Comparison of ENCODE assay signal across 32 cellular contexts in genomic region chr17:4810696-4811289, GRCh38. TPM values are rescaled to one million over a fixed set of nuclear protein-coding genes. Genes with fewer than 3 reads are reported as not detected.
DNase-seq lines count a peak whose midpoint lies in the region; ATAC-seq, FAIRE-seq and TF ChIP-seq lines count a peak whose summit lies in the region.
"Had no signal": no experiment of that assay in that cellular context is flagged by ENCODE, and none has a peak within 500 bp of the region (broad histone marks: within the 10 kb centered on the region; RNA-seq: fewer than 3 reads in every experiment).

No MANE protein-coding gene starts in this region.

- H3K27me3 Mint-ChIP-seq in CD4-positive, CD25-positive, alpha-beta regulatory T cell, result no peaks in the 10 kb centered on the region
- H3K27me3 Mint-ChIP-seq: activated CD4-positive, alpha-beta T cell treated with anti-CD3 and anti-CD28 coated beads for 36 hours; activated naive CD4-positive, alpha-beta T cell treated with anti-CD3 and anti-CD28 coated beads, Interleukin-2, amount 50 U/mL, for 24 hours had no signal

- CTCF ChIA-PET in HepG2 (lab: Yijun Ruan, JAX; ENCODE audit: low intra/inter-chr PET ratio, low total read pairs), result no interaction called here

- TF ChIP-seq RAD21 in HepG2 (CRISPR knock-in tag; IDR thresholded peaks at IDR 0.05), result no peak

- H3K36me3 ChIP-seq in BE2C (no peaks in the 10 kb centered on the region), HepG2 (replicated peaks in 1 of 2; ENCODE audit: control insufficient read depth in 1 of 2, insufficient read depth in 2 of 2, low read length in 2 of 2) (peaks cover 8% of the 10 kb centered on the region in 2 experiments; a peak in 4 of 5 replicates)
- H3K36me3 ChIP-seq in CD4-positive, CD25-positive, alpha-beta regulatory T cell (ENCODE audit: control insufficient read depth, insufficient read depth, low read length), result peaks cover 7% of the 10 kb centered on the region

- 75% methylated on average over 10 of the region's 13 CpGs for WGBS in HepG2 (ENCODE audit: low lambda C conversion rate)

- no TSS peak for BruUV-seq in HepG2 (replicated peaks; lab: Mats Ljungman, UMichigan)

- DNase-seq in BE2C (peak; percentile 34), SHP77 treated with DMSO at 0.1 percent for 48 hours (lab: John Stamatoyannopoulos, UW) (peak; percentile 12), HepG2 (ENCODE audit: low spot score) (no peak), C1 segment of cervical spinal cord (lab: John Stamatoyannopoulos, UW) (no peak)
- DNase-seq in CD4-positive, CD25-positive, alpha-beta regulatory T cell, result no peak
- DNase-seq: activated CD4-positive, alpha-beta T cell treated with anti-CD3 and anti-CD28 coated beads for 36 hours; activated CD8-positive, alpha-beta memory T cell treated with anti-CD3 and anti-CD28 coated beads for 24 hours; activated T-cell treated with anti-CD3 and anti-CD28 coated beads for 4 hours; amygdala; GOT3; NCI-H1092; NCI-H1694 treated with DMSO at 0.1 percent for 48 hours; NCI-H2171; NCI-H82; occipital lobe; sigmoid colon; stimulated activated CD4-positive, alpha-beta T cell treated with anti-CD3 and anti-CD28 coated beads, Interleukin-4, amount 100 ng/mL, for 1 hour; stomach had no signal

- TF ChIP-seq CTCF in BE2C (IDR thresholded peaks at IDR 0.05; ENCODE audit: low read depth, low read length) (no peak), HepG2 (CRISPR knock-in tag; IDR thresholded peaks at IDR 0.05) (no peak)

- H3K79me2 ChIP-seq in HepG2 (ENCODE audit: insufficient read depth, low read length), result peaks cover 3% of the 10 kb centered on the region

- FAIRE-seq in HepG2 (lab: Jason Lieb, UNC), result no peak
- FAIRE-seq: islet of Langerhans had no signal

- H3K9ac ChIP-seq in HepG2 (ENCODE audit: insufficient read depth, low read depth, low read length), result no peak overlapping the region

- H3K4me3 ChIP-seq in BE2C (ENCODE audit: low read depth, low read length) (no peak overlapping the region), HepG2 (replicated peaks in 1 of 3; ENCODE audit: insufficient read depth in 1 of 3, low read depth in 2 of 3, low read length in 3 of 3) (no peak overlapping the region)
- H3K4me3 ChIP-seq in CD4-positive, CD25-positive, alpha-beta regulatory T cell (ENCODE audit: low read depth, low read length), result no peak overlapping the region
- H3K4me3 ChIP-seq: psoas muscle, sigmoid colon, stomach, vagina had no signal

- H3K9me3 ChIP-seq in BE2C, result no peaks in the 10 kb centered on the region
- H3K9me3 ChIP-seq in CD4-positive, CD25-positive, alpha-beta regulatory T cell (ENCODE audit: control insufficient read depth in 2 of 2, low read length in 2 of 2), result no peaks in the 10 kb centered on the region
- H3K9me3 ChIP-seq in HepG2 (ENCODE audit: low read length), result no peaks in the 10 kb centered on the region
- H3K9me3 ChIP-seq: psoas muscle, sigmoid colon, stomach, vagina had no signal

- no peak overlapping the region for H3K27ac Mint-ChIP-seq in CD4-positive, CD25-positive, alpha-beta regulatory T cell
- H3K27ac Mint-ChIP-seq: activated CD4-positive, alpha-beta T cell treated with anti-CD3 and anti-CD28 coated beads for 36 hours; mesothelial cell of epicardium had no signal

- in situ Hi-C loops in HepG2 (cut with HindIII; ENCODE audit: extremely low pct_ligation_motif_present, low pct_unique_long_range_greater_than_20kb), result no loop called here

- peaks cover 6 to 22% (median 15%) of the 10 kb centered on the region in 4 donors for H3K4me1 Mint-ChIP-seq in CD4-positive, CD25-positive, alpha-beta regulatory T cell

- no peaks in the 10 kb centered on the region for H3K4me1 ChIP-seq in BE2C
- H3K4me1 ChIP-seq in CD4-positive, CD25-positive, alpha-beta regulatory T cell (ENCODE audit: control insufficient read depth, insufficient read depth, low read length, poor library complexity, severe bottlenecking), result peaks cover 14% of the 10 kb centered on the region
- peaks cover 29% of the 10 kb centered on the region for H3K4me1 ChIP-seq in HepG2 (ENCODE audit: insufficient read depth, low read length)

- TF ChIP-seq POLR2A in HepG2 (IDR thresholded peaks at IDR 0.05; ENCODE audit: insufficient read depth in 1 of 2, low read depth in 2 of 2, low read length in 2 of 2), result no peak

- H3K27me3 ChIP-seq in BE2C, result no peaks in the 10 kb centered on the region
- H3K27me3 ChIP-seq in CD4-positive, CD25-positive, alpha-beta regulatory T cell (ENCODE audit: control insufficient read depth, insufficient read depth, low read length), result no peaks in the 10 kb centered on the region
- no peaks in the 10 kb centered on the region for H3K27me3 ChIP-seq in HepG2 (ENCODE audit: control insufficient read depth in 1 of 2, insufficient read depth in 2 of 2, low read length in 2 of 2)
- H3K27me3 ChIP-seq: sigmoid colon, stomach, vagina had no signal

- POLR2A ChIA-PET in HepG2 (lab: Yijun Ruan, JAX), result no interaction called here

- no peak overlapping the region for H3K27ac ChIP-seq in CD4-positive, CD25-positive, alpha-beta regulatory T cell (ENCODE audit: insufficient read depth, low read length, poor library complexity, severe bottlenecking)
- no peak overlapping the region for H3K27ac ChIP-seq in HepG2 (ENCODE audit: extremely low read length, insufficient read depth, low read length)
- H3K27ac ChIP-seq: C4-2B, psoas muscle, sigmoid colon, stomach, vagina had no signal

- H2AFZ ChIP-seq in HepG2 (ENCODE audit: low read length), result no peak overlapping the region

- no peaks in the 10 kb centered on the region for H3K9me3 Mint-ChIP-seq in CD4-positive, CD25-positive, alpha-beta regulatory T cell
- H3K9me3 Mint-ChIP-seq: activated naive CD4-positive, alpha-beta T cell treated with anti-CD3 and anti-CD28 coated beads, Interleukin-2, amount 50 U/mL, for 24 hours; mesothelial cell of epicardium had no signal

- intact Hi-C loops in HepG2 (cut with micrococcal nuclease; ENCODE audit: unreplicated experiment), result no loop called here

- peaks cover 17% of the 10 kb centered on the region for H3K36me3 Mint-ChIP-seq in CD4-positive, CD25-positive, alpha-beta regulatory T cell

- TF ChIP-seq EP300 in HepG2 (IDR thresholded peaks at IDR 0.05; ENCODE audit: low read depth in 2 of 2, low read length in 2 of 2) (peak in 1 of 2 experiments; percentile 13; a peak in 1 of 4 replicates), HepG2 (CRISPR knock-in tag; IDR thresholded peaks at IDR 0.05; ENCODE audit: borderline replicate concordance) (no peak)

- peak overlapping the region; percentile 4 to 70 (median 39) for H3K4me3 Mint-ChIP-seq in CD4-positive, CD25-positive, alpha-beta regulatory T cell
- H3K4me3 Mint-ChIP-seq: activated CD4-positive, alpha-beta T cell treated with anti-CD3 and anti-CD28 coated beads for 36 hours; activated naive CD4-positive, alpha-beta T cell treated with anti-CD3 and anti-CD28 coated beads, Interleukin-2, amount 50 U/mL, for 24 hours; mesothelial cell of epicardium had no signal

- no peak overlapping the region for H3K4me2 ChIP-seq in HepG2 (ENCODE audit: low read depth, low read length)

- no peak for ATAC-seq in CD4-positive, CD25-positive, alpha-beta regulatory T cell (ENCODE audit: low read depth in 2 of 2)
- ATAC-seq in HepG2 (no peak), GM21717 (IDR thresholded peaks at IDR 0.05; ENCODE audit: unreplicated experiment) (no peak), GM18498 (IDR thresholded peaks at IDR 0.05; ENCODE audit: unreplicated experiment) (no peak)
- ATAC-seq: activated CD4-positive, alpha-beta T cell treated with anti-CD3 and anti-CD28 coated beads for 36 hours; psoas muscle had no signal

- no peaks in the 10 kb centered on the region for H4K20me1 ChIP-seq in HepG2 (ENCODE audit: insufficient read depth, low read length)

RNA-seq across cellular contexts. Expression of gene PLD2, which starts 3.8 kb away (rescaled TPM):
- polyA plus RNA-seq in BE2C (2012; ENCODE audit: insufficient read depth, insufficient read length, low read depth), result 4.6 TPM
- total RNA-seq in CD4-positive, CD25-positive, alpha-beta regulatory T cell, result 36.4 TPM
- 1 to 10 TPM; 1.6 to 4.7 (median 1.9) TPM for polyA plus RNA-seq in CD4-positive, CD25-positive, alpha-beta regulatory T cell
- total RNA-seq in HepG2 (2016; rRNA removed; fragmentation: Illumina TruSeq; extraction: Trizol), result 7.8 and 13.4 TPM in 2 replicates
- 1.5 and 3.3 TPM in 2 replicates for total RNA-seq in HepG2 (2016; cell fraction: cytosol; rRNA removed; fragmentation: Illumina TruSeq; extraction: Trizol; ENCODE audit: low read depth)
- total RNA-seq in HepG2 (2016; cell fraction: insoluble cytoplasmic fraction; rRNA removed; fragmentation: Illumina TruSeq; extraction: Trizol), result 6.9 and 12.9 TPM in 2 replicates
- 4.0 and 5.4 TPM in 2 replicates for total RNA-seq in HepG2 (2016; cell fraction: membrane; rRNA removed; fragmentation: Illumina TruSeq; extraction: Trizol)
- 12.4 and 12.8 TPM in 2 replicates for total RNA-seq in HepG2 (2016; cell fraction: nucleus; rRNA removed; fragmentation: Illumina TruSeq; extraction: Trizol)
- polyA plus RNA-seq in HepG2 (2011; rRNA removed), result 29.7 and 45.8 TPM in 2 replicates
- 16.4 and 17.6 TPM in 2 replicates for polyA plus RNA-seq in HepG2 (2011; cell fraction: cytosol; rRNA removed)
- polyA plus RNA-seq in HepG2 (2011; cell fraction: nucleus; rRNA removed), result 157 and 165 TPM in 2 replicates
- 22.6 and 24.2 TPM in 2 replicates for polyA plus RNA-seq in HepG2 (2012)
- polyA plus RNA-seq in HepG2 (2016; cell fraction: cytosol; fragmentation: Illumina TruSeq; extraction: Trizol; ENCODE audit: low read depth), result 1.2 and 1.5 TPM in 2 replicates
- 7.8 and 12.9 TPM in 2 replicates for polyA plus RNA-seq in HepG2 (2016; cell fraction: insoluble cytoplasmic fraction; fragmentation: Illumina TruSeq; extraction: Trizol; ENCODE audit: low read depth)
- 2.9 and 4.3 TPM in 2 replicates for polyA plus RNA-seq in HepG2 (2016; cell fraction: membrane; fragmentation: Illumina TruSeq; extraction: Trizol; ENCODE audit: low read depth)
- 38.3 and 45.9 TPM in 2 replicates for polyA plus RNA-seq in HepG2 (2016; cell fraction: nucleus; fragmentation: Illumina TruSeq; extraction: Trizol; ENCODE audit: insufficient read depth, low read depth)
- polyA minus RNA-seq in HepG2 (2011; rRNA and poly(A)+ RNA removed; ENCODE audit: low replicate concordance), result 20.6 and 62.4 TPM in 2 replicates
- polyA minus RNA-seq in HepG2 (2011; cell fraction: cytosol; rRNA and poly(A)+ RNA removed), result 14.3 and 14.5 TPM in 2 replicates
- 23.3 and 33.3 TPM in 2 replicates for polyA minus RNA-seq in HepG2 (2011; cell fraction: nucleus; rRNA and poly(A)+ RNA removed)

RNA-seq across cellular contexts. Expression of gene PSMB6, which starts 14.8 kb away (rescaled TPM):
- 203 TPM for polyA plus RNA-seq in BE2C (2012; ENCODE audit: insufficient read depth, insufficient read length, low read depth)
- 64.7 TPM for total RNA-seq in CD4-positive, CD25-positive, alpha-beta regulatory T cell
- 100 to 1,000 TPM; 281 to 354 (median 319) TPM for polyA plus RNA-seq in CD4-positive, CD25-positive, alpha-beta regulatory T cell
- 264 and 335 TPM in 2 replicates for total RNA-seq in HepG2 (2016; rRNA removed; fragmentation: Illumina TruSeq; extraction: Trizol)
- total RNA-seq in HepG2 (2016; cell fraction: cytosol; rRNA removed; fragmentation: Illumina TruSeq; extraction: Trizol; ENCODE audit: low read depth), result 57.3 and 59.4 TPM in 2 replicates
- 269 and 361 TPM in 2 replicates for total RNA-seq in HepG2 (2016; cell fraction: insoluble cytoplasmic fraction; rRNA removed; fragmentation: Illumina TruSeq; extraction: Trizol)
- 65.0 and 66.7 TPM in 2 replicates for total RNA-seq in HepG2 (2016; cell fraction: membrane; rRNA removed; fragmentation: Illumina TruSeq; extraction: Trizol)
- total RNA-seq in HepG2 (2016; cell fraction: nucleus; rRNA removed; fragmentation: Illumina TruSeq; extraction: Trizol), result 82.3 and 83.2 TPM in 2 replicates
- 277 and 298 TPM in 2 replicates for polyA plus RNA-seq in HepG2 (2011; rRNA removed)
- polyA plus RNA-seq in HepG2 (2011; cell fraction: cytosol; rRNA removed), result 294 and 383 TPM in 2 replicates
- 65.4 and 72.8 TPM in 2 replicates for polyA plus RNA-seq in HepG2 (2011; cell fraction: nucleus; rRNA removed)
- polyA plus RNA-seq in HepG2 (2012), result 114 and 127 TPM in 2 replicates
- polyA plus RNA-seq in HepG2 (2016; cell fraction: cytosol; fragmentation: Illumina TruSeq; extraction: Trizol; ENCODE audit: low read depth), result 63.2 and 64.9 TPM in 2 replicates
- polyA plus RNA-seq in HepG2 (2016; cell fraction: insoluble cytoplasmic fraction; fragmentation: Illumina TruSeq; extraction: Trizol; ENCODE audit: low read depth), result 325 and 358 TPM in 2 replicates
- polyA plus RNA-seq in HepG2 (2016; cell fraction: membrane; fragmentation: Illumina TruSeq; extraction: Trizol; ENCODE audit: low read depth), result 57.2 and 57.4 TPM in 2 replicates
- polyA plus RNA-seq in HepG2 (2016; cell fraction: nucleus; fragmentation: Illumina TruSeq; extraction: Trizol; ENCODE audit: insufficient read depth, low read depth), result 132 and 142 TPM in 2 replicates
- polyA minus RNA-seq in HepG2 (2011; rRNA and poly(A)+ RNA removed; ENCODE audit: low replicate concordance), result 315 and 412 TPM in 2 replicates
- polyA minus RNA-seq in HepG2 (2011; cell fraction: cytosol; rRNA and poly(A)+ RNA removed), result 66.1 and 85.4 TPM in 2 replicates
- polyA minus RNA-seq in HepG2 (2011; cell fraction: nucleus; rRNA and poly(A)+ RNA removed), result 22.1 and 23.0 TPM in 2 replicates

RNA-seq across cellular contexts. Expression of gene GLTPD2, which starts 22.0 kb away (rescaled TPM):
- polyA plus RNA-seq in BE2C (2012; ENCODE audit: insufficient read depth, insufficient read length, low read depth), result 0.99 TPM
- 0.39 TPM for total RNA-seq in CD4-positive, CD25-positive, alpha-beta regulatory T cell
- polyA plus RNA-seq in CD4-positive, CD25-positive, alpha-beta regulatory T cell, result under 1 TPM in 1 of 4 donors, not detected in 3; 0.43 TPM
- total RNA-seq in HepG2 (2016; rRNA removed; fragmentation: Illumina TruSeq; extraction: Trizol), result 6.0 and 12.9 TPM in 2 replicates
- 5.5 and 8.4 TPM in 2 replicates for total RNA-seq in HepG2 (2016; cell fraction: cytosol; rRNA removed; fragmentation: Illumina TruSeq; extraction: Trizol; ENCODE audit: low read depth)
- 5.7 and 10.6 TPM in 2 replicates for total RNA-seq in HepG2 (2016; cell fraction: insoluble cytoplasmic fraction; rRNA removed; fragmentation: Illumina TruSeq; extraction: Trizol)
- 7.1 and 10.3 TPM in 2 replicates for total RNA-seq in HepG2 (2016; cell fraction: membrane; rRNA removed; fragmentation: Illumina TruSeq; extraction: Trizol)
- 6.3 and 8.8 TPM in 2 replicates for total RNA-seq in HepG2 (2016; cell fraction: nucleus; rRNA removed; fragmentation: Illumina TruSeq; extraction: Trizol)
- polyA plus RNA-seq in HepG2 (2011; rRNA removed), result 7.5 and 14.9 TPM in 2 replicates
- 14.5 and 28.0 TPM in 2 replicates for polyA plus RNA-seq in HepG2 (2011; cell fraction: cytosol; rRNA removed)
- 60.5 and 62.9 TPM in 2 replicates for polyA plus RNA-seq in HepG2 (2011; cell fraction: nucleus; rRNA removed)
- polyA plus RNA-seq in HepG2 (2012), result 6.0 and 8.3 TPM in 2 replicates
- polyA plus RNA-seq in HepG2 (2016; cell fraction: cytosol; fragmentation: Illumina TruSeq; extraction: Trizol; ENCODE audit: low read depth), result 7.8 and 10.4 TPM in 2 replicates
- 5.9 and 9.4 TPM in 2 replicates for polyA plus RNA-seq in HepG2 (2016; cell fraction: insoluble cytoplasmic fraction; fragmentation: Illumina TruSeq; extraction: Trizol; ENCODE audit: low read depth)
- polyA plus RNA-seq in HepG2 (2016; cell fraction: membrane; fragmentation: Illumina TruSeq; extraction: Trizol; ENCODE audit: low read depth), result 6.1 and 8.5 TPM in 2 replicates
- polyA plus RNA-seq in HepG2 (2016; cell fraction: nucleus; fragmentation: Illumina TruSeq; extraction: Trizol; ENCODE audit: insufficient read depth, low read depth), result 15.6 and 18.6 TPM in 2 replicates
- 7.7 TPM in 1 of 2 replicates, not detected in the other for polyA minus RNA-seq in HepG2 (2011; rRNA and poly(A)+ RNA removed; ENCODE audit: low replicate concordance)
- polyA minus RNA-seq in HepG2 (2011; cell fraction: cytosol; rRNA and poly(A)+ RNA removed), result 12.0 and 12.4 TPM in 2 replicates
- polyA minus RNA-seq in HepG2 (2011; cell fraction: nucleus; rRNA and poly(A)+ RNA removed), result 3.1 and 3.6 TPM in 2 replicates
- total RNA-seq: activated CD4-positive, alpha-beta T cell treated with anti-CD3 and anti-CD28 coated beads for 36 hours; chondrocyte; Daoy; glomerular endothelial cell; HT-29; NCI-H460; occipital lobe; psoas muscle; sigmoid colon; stomach; T-helper 2 cell treated with Interferon-gamma antibody and Interleukin-4, amounts not matched to agents 100 ng/mL and 5 ng/mL, for 36 hours; vagina had no signal
- polyA plus RNA-seq: psoas muscle had no signal

RNA-seq across cellular contexts. Expression of gene MINK1, which starts 22.3 kb away (rescaled TPM):
- 55.5 TPM for polyA plus RNA-seq in BE2C (2012; ENCODE audit: insufficient read depth, insufficient read length, low read depth)
- 235 TPM for total RNA-seq in CD4-positive, CD25-positive, alpha-beta regulatory T cell
- 10 to 100 TPM in 3 of 4 donors, 1 to 10 TPM in 1; 9.4 to 13.4 (median 11.6) TPM for polyA plus RNA-seq in CD4-positive, CD25-positive, alpha-beta regulatory T cell
- total RNA-seq in HepG2 (2016; rRNA removed; fragmentation: Illumina TruSeq; extraction: Trizol), result 15.2 and 17.2 TPM in 2 replicates
- 23.3 and 30.8 TPM in 2 replicates for total RNA-seq in HepG2 (2016; cell fraction: cytosol; rRNA removed; fragmentation: Illumina TruSeq; extraction: Trizol; ENCODE audit: low read depth)
- total RNA-seq in HepG2 (2016; cell fraction: insoluble cytoplasmic fraction; rRNA removed; fragmentation: Illumina TruSeq; extraction: Trizol), result 14.0 and 18.0 TPM in 2 replicates
- 18.2 and 20.0 TPM in 2 replicates for total RNA-seq in HepG2 (2016; cell fraction: membrane; rRNA removed; fragmentation: Illumina TruSeq; extraction: Trizol)
- 19.4 and 19.5 TPM in 2 replicates for total RNA-seq in HepG2 (2016; cell fraction: nucleus; rRNA removed; fragmentation: Illumina TruSeq; extraction: Trizol)
- polyA plus RNA-seq in HepG2 (2011; rRNA removed), result 63.9 and 75.5 TPM in 2 replicates
- 26.5 and 29.4 TPM in 2 replicates for polyA plus RNA-seq in HepG2 (2011; cell fraction: cytosol; rRNA removed)
- polyA plus RNA-seq in HepG2 (2011; cell fraction: nucleus; rRNA removed), result 412 and 513 TPM in 2 replicates
- 65.0 and 70.4 TPM in 2 replicates for polyA plus RNA-seq in HepG2 (2012)
- 2.7 TPM in 2 replicates for polyA plus RNA-seq in HepG2 (2016; cell fraction: cytosol; fragmentation: Illumina TruSeq; extraction: Trizol; ENCODE audit: low read depth)
- 13.5 and 20.2 TPM in 2 replicates for polyA plus RNA-seq in HepG2 (2016; cell fraction: insoluble cytoplasmic fraction; fragmentation: Illumina TruSeq; extraction: Trizol; ENCODE audit: low read depth)
- polyA plus RNA-seq in HepG2 (2016; cell fraction: membrane; fragmentation: Illumina TruSeq; extraction: Trizol; ENCODE audit: low read depth), result 8.2 and 9.7 TPM in 2 replicates
- 94.7 and 99.9 TPM in 2 replicates for polyA plus RNA-seq in HepG2 (2016; cell fraction: nucleus; fragmentation: Illumina TruSeq; extraction: Trizol; ENCODE audit: insufficient read depth, low read depth)
- 48.1 and 56.8 TPM in 2 replicates for polyA minus RNA-seq in HepG2 (2011; rRNA and poly(A)+ RNA removed; ENCODE audit: low replicate concordance)
- 15.6 and 21.3 TPM in 2 replicates for polyA minus RNA-seq in HepG2 (2011; cell fraction: cytosol; rRNA and poly(A)+ RNA removed)
- 64.1 and 70.6 TPM in 2 replicates for polyA minus RNA-seq in HepG2 (2011; cell fraction: nucleus; rRNA and poly(A)+ RNA removed)

Comparison
In these comparisons a context has a peak if more than half of its experiments do, and no peak if none do; other contexts are left out.
1. DNase-seq: peak in BE2C (single experiment) and SHP77 treated with DMSO at 0.1 percent for 48 hours (single experiment); none in CD4-positive, CD25-positive, alpha-beta regulatory T cell (0 of 3), HepG2 (single experiment) and C1 segment of cervical spinal cord (0 of 14).